8 cellular contexts compared by ENCODE assay signal in genomic region chr10:99534939-99535763, GRCh38. TPM values are rescaled to one million over a fixed set of nuclear protein-coding genes. Genes with fewer than 3 reads are reported as not detected.
DNase-seq lines count a peak whose midpoint lies in the region; ATAC-seq and TF ChIP-seq lines count a peak whose summit lies in the region.

No MANE protein-coding gene starts in this region.

- no peak overlapping the region for H3K4me3 ChIP-seq in effector memory CD4-positive, alpha-beta T cell (ENCODE audit: insufficient read depth, low read depth, low read length, poor library complexity, severe bottlenecking)
- peak overlapping the region in 1 of 2 donors; percentile 21 for H3K4me3 ChIP-seq in uterus

- H3K27ac Mint-ChIP-seq in mesothelial cell of epicardium = no peak overlapping the region
- no peak overlapping the region for H3K27ac Mint-ChIP-seq in CD4-positive, alpha-beta T cell

- intact Hi-C loops in CD4-positive, alpha-beta T cell (cut with DNase I, micrococcal nuclease) = no loop called here
- intact Hi-C loops in uterus (cut with DNase I; ENCODE audit: low total_unique reads) = no loop called here

- H3K27me3 Mint-ChIP-seq in mesothelial cell of epicardium (ENCODE audit: low read depth) = peaks cover 97% of the 10 kb centered on the region
- H3K27me3 Mint-ChIP-seq in CD4-positive, alpha-beta T cell = peaks cover 89% of the 10 kb centered on the region

- H3K4me3 Mint-ChIP-seq in mesothelial cell of epicardium = peak overlapping the region; percentile 46
- H3K4me3 Mint-ChIP-seq in CD4-positive, alpha-beta T cell = no peak overlapping the region

- H3K27ac ChIP-seq in effector memory CD4-positive, alpha-beta T cell (ENCODE audit: insufficient read depth, low read length, poor library complexity, severe bottlenecking) = no peak overlapping the region
- H3K27ac ChIP-seq in CD4-positive, alpha-beta T cell (ENCODE audit: low read depth, low read length) = no peak overlapping the region
- H3K27ac ChIP-seq in uterus = no peak overlapping the region

- DNase-seq in 8988T = peak; percentile 83
- peak; percentile 55 for DNase-seq in HCEC 1CT
- peak; percentile 64 for DNase-seq in astrocyte of the hippocampus (ENCODE audit: low read depth, low spot score)
- no peak for DNase-seq in mesothelial cell of epicardium (ENCODE audit: low spot score in 2 of 2, unreplicated experiment in 2 of 2)
- DNase-seq in effector memory CD4-positive, alpha-beta T cell = no peak
- no peak for DNase-seq in CD4-positive, alpha-beta T cell
- no peak for DNase-seq in uterus

- no peak for TF ChIP-seq POLR2A in uterus (IDR thresholded peaks at IDR 0.05)

- TF ChIP-seq CTCF in mesothelial cell of epicardium (IDR thresholded peaks at IDR 0.05; ENCODE audit: unreplicated experiment) (no peak), uterus (IDR thresholded peaks at IDR 0.05) (no peak)
- no peak for TF ChIP-seq CTCF in CD4-positive, alpha-beta T cell (IDR thresholded peaks at IDR 0.05)

- peaks cover 19% of the 10 kb centered on the region for H3K4me1 Mint-ChIP-seq in mesothelial cell of epicardium
- peaks cover 44% of the 10 kb centered on the region for H3K4me1 Mint-ChIP-seq in CD4-positive, alpha-beta T cell (ENCODE audit: low read depth)

- no peaks in the 10 kb centered on the region for H3K36me3 Mint-ChIP-seq in mesothelial cell of epicardium
- no peaks in the 10 kb centered on the region for H3K36me3 Mint-ChIP-seq in CD4-positive, alpha-beta T cell (ENCODE audit: low read depth)

- H3K27me3 ChIP-seq in effector memory CD4-positive, alpha-beta T cell (replicated peaks; ENCODE audit: control insufficient read depth, insufficient read depth, low read length, poor library complexity, severe bottlenecking) = peaks cover 36% of the 10 kb centered on the region
- peaks cover 94% of the 10 kb centered on the region for H3K27me3 ChIP-seq in CD4-positive, alpha-beta T cell (ENCODE audit: control insufficient read depth, insufficient read depth, low read length)
- peaks cover 24 to 91% of the 10 kb centered on the region in 2 donors for H3K27me3 ChIP-seq in uterus

- ATAC-seq in HG02588 (IDR thresholded peaks at IDR 0.05; ENCODE audit: unreplicated experiment) = no peak
- ATAC-seq in CD4-positive, alpha-beta T cell (ENCODE audit: poor library complexity) = no peak

- POLR2A ChIA-PET in CD4-positive, alpha-beta T cell (lab: Charles Lee) = no interaction called here

- H3K4me1 ChIP-seq in effector memory CD4-positive, alpha-beta T cell (ENCODE audit: control insufficient read depth, insufficient read depth, low read length, poor library complexity, severe bottlenecking) = peaks cover 18% of the 10 kb centered on the region
- peaks cover 0 to 27% of the 10 kb centered on the region in 2 donors for H3K4me1 ChIP-seq in uterus

- no peaks in the 10 kb centered on the region for H3K9me3 Mint-ChIP-seq in mesothelial cell of epicardium
- H3K9me3 Mint-ChIP-seq in CD4-positive, alpha-beta T cell = no peaks in the 10 kb centered on the region

- H3K9me3 ChIP-seq in effector memory CD4-positive, alpha-beta T cell (ENCODE audit: control insufficient read depth, low read length) = no peaks in the 10 kb centered on the region
- H3K9me3 ChIP-seq in CD4-positive, alpha-beta T cell (ENCODE audit: control insufficient read depth, low read length) = no peaks in the 10 kb centered on the region
- H3K9me3 ChIP-seq in uterus = no peaks in the 10 kb centered on the region

- no peaks in the 10 kb centered on the region for H3K36me3 ChIP-seq in effector memory CD4-positive, alpha-beta T cell (ENCODE audit: control insufficient read depth, insufficient read depth, low read length)
- no peaks in the 10 kb centered on the region for H3K36me3 ChIP-seq in uterus

- CTCF ChIA-PET in CD4-positive, alpha-beta T cell (lab: Charles Lee) = no interaction called here

RNA-seq across cellular contexts. Expression of gene NKX2-3, which starts 2.4 kb away (rescaled TPM):
- total RNA-seq in mesothelial cell of epicardium (not detected in 3 replicates), uterus (not detected)
- not detected for total RNA-seq in CD4-positive, alpha-beta T cell

Comparison
In these comparisons a context has a peak if more than half of its experiments do, and no peak if none do; other contexts are left out.
1. DNase-seq: peak in 8988T (single experiment), HCEC 1CT (single experiment) and astrocyte of the hippocampus (single experiment); none in mesothelial cell of epicardium (0 of 2), effector memory CD4-positive, alpha-beta T cell (0 of 3), CD4-positive, alpha-beta T cell (0 of 10) and uterus (0 of 2).